Comparison of ENCODE assay signal across 30 cellular contexts in the genomic region with DNA sequence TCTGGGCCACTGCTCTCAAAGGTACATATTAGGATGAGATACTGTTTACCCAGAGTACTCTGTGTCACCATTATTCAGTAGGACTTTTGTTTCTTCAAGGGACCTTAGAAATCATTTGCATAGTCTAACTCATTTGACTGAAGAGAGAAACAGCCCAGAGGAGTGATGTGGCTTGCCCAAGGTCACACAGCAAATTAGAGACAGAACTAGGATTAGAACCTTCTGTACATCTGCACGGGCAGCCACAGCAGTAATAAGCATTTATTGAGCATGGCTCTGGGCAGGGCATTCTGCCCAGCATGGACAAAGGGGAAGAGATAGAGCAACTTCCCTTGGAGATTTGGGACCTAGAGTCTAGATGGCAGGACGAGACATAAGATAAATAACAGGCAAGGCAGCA. TPM values are rescaled to one million over a fixed set of nuclear protein-coding genes. Genes with fewer than 3 reads are reported as not detected.
DNase-seq lines count a peak whose midpoint lies in the region; ATAC-seq lines count a peak whose summit lies in the region.
"Had no signal": no experiment of that assay in that cellular context is flagged by ENCODE, and none has a peak within 500 bp of the region (broad histone marks: within the 10 kb centered on the region; RNA-seq: fewer than 3 reads in every experiment).

No MANE protein-coding gene starts in this region.

- H3K27ac Mint-ChIP-seq in stimulated activated naive CD8-positive, alpha-beta T cell treated with anti-CD3 and anti-CD28 coated beads, Interleukin-15, Interleukin-2, amounts not matched to agents 100 ng/mL and 50 ng/mL, for 24 hours = peak overlapping the region; percentile 61
- H3K27ac Mint-ChIP-seq: activated naive CD4-positive, alpha-beta T cell treated with anti-CD3 and anti-CD28 coated beads, Interleukin-2, amount 50 U/mL, for 24 hours had no signal

- DNase-seq in stimulated activated naive CD8-positive, alpha-beta T cell treated with anti-CD3 and anti-CD28 coated beads, Interleukin-15, Interleukin-2, amounts not matched to agents 100 U/mL and 50 U/mL, for 24 hours = no peak
- DNase-seq in adipocyte (ENCODE audit: low read depth) = no peak
- DNase-seq in mesendoderm = no peak
- DNase-seq in sciatic nerve (ENCODE audit: low spot score) = no peak
- DNase-seq in NCI-H345 treated with DMSO at 0.1 percent for 48 hours (lab: John Stamatoyannopoulos, UW; ENCODE audit: unreplicated experiment) = no peak
- DNase-seq: ACHN; activated CD4-positive, alpha-beta T cell treated with anti-CD3 and anti-CD28 coated beads for 4 hours; aorta; BE2C; caudate nucleus; cortex of kidney; esophagus squamous epithelium; GF-D8; immature natural killer cell; KG1; MM.1S; NCI-H446; NCI-H774; trophoblast cell had no signal

- H3K4ac ChIP-seq in mesendoderm (ENCODE audit: low read depth, low read length) = no peak overlapping the region

- H3K36me3 Mint-ChIP-seq in stimulated activated naive CD8-positive, alpha-beta T cell treated with anti-CD3 and anti-CD28 coated beads, Interleukin-15, Interleukin-2, amounts not matched to agents 100 ng/mL and 50 ng/mL, for 24 hours (ENCODE audit: low read depth) = peaks cover 26% of the 10 kb centered on the region

- no peaks in the 10 kb centered on the region for H3K9me3 Mint-ChIP-seq in stimulated activated naive CD8-positive, alpha-beta T cell treated with anti-CD3 and anti-CD28 coated beads, Interleukin-15, Interleukin-2, amounts not matched to agents 100 ng/mL and 50 ng/mL, for 24 hours
- H3K9me3 Mint-ChIP-seq: activated naive CD4-positive, alpha-beta T cell treated with anti-CD3 and anti-CD28 coated beads, Interleukin-2, amount 50 U/mL, for 24 hours; immature natural killer cell; naive thymus-derived CD4-positive, alpha-beta T cell had no signal

- H3K18ac ChIP-seq in mesendoderm (ENCODE audit: low read length) = no peak overlapping the region

- no peak overlapping the region for H3K4me2 ChIP-seq in mesendoderm (ENCODE audit: low read length)
- H3K4me2 ChIP-seq: hepatocyte had no signal

- WGBS in mesendoderm (ENCODE audit: extremely low coverage, insufficient coverage, low lambda C conversion rate) = no CpG with 5 or more reads among the region's 2 CpGs

- no peak for ATAC-seq in stimulated activated naive CD8-positive, alpha-beta T cell treated with anti-CD3 and anti-CD28 coated beads, Interleukin-15, Interleukin-2, amounts not matched to agents 100 U/mL and 50 U/mL, for 24 hours
- ATAC-seq in sciatic nerve = no peak
- no peak for ATAC-seq in HG03565 (IDR thresholded peaks at IDR 0.05; ENCODE audit: unreplicated experiment)
- no peak for ATAC-seq in activated CD4-positive, CD25-positive, alpha-beta regulatory T cell treated with anti-CD3 and anti-CD28 coated beads, Interleukin-2, amount 50 U/mL, for 24 hours
- ATAC-seq: HCT116; left lobe of liver; naive thymus-derived CD4-positive, alpha-beta T cell had no signal

- peak overlapping the region; percentile 50 for H3K9ac ChIP-seq in adipocyte (ENCODE audit: low read length)
- H3K9ac ChIP-seq in mesendoderm (ENCODE audit: low read length) = no peak overlapping the region

- peaks cover 5% of the 10 kb centered on the region for H3K4me1 Mint-ChIP-seq in stimulated activated naive CD8-positive, alpha-beta T cell treated with anti-CD3 and anti-CD28 coated beads, Interleukin-15, Interleukin-2, amounts not matched to agents 100 ng/mL and 50 ng/mL, for 24 hours (ENCODE audit: low read depth)
- H3K4me1 Mint-ChIP-seq: activated naive CD4-positive, alpha-beta T cell treated with anti-CD3 and anti-CD28 coated beads, Interleukin-2, amount 50 U/mL, for 24 hours; immature natural killer cell had no signal

- H3K27ac ChIP-seq in mesendoderm (ENCODE audit: low read depth, low read length) = no peak overlapping the region
- H3K27ac ChIP-seq: esophagus squamous epithelium, hepatocyte, skin epidermis had no signal

- peak overlapping the region; percentile 66 for H2BK5ac ChIP-seq in mesendoderm (ENCODE audit: low read length)

- no peak overlapping the region for H3K23ac ChIP-seq in mesendoderm (ENCODE audit: low read length)

- no peak overlapping the region for H3K4me3 Mint-ChIP-seq in stimulated activated naive CD8-positive, alpha-beta T cell treated with anti-CD3 and anti-CD28 coated beads, Interleukin-15, Interleukin-2, amounts not matched to agents 100 ng/mL and 50 ng/mL, for 24 hours
- H3K4me3 Mint-ChIP-seq: activated naive CD4-positive, alpha-beta T cell treated with anti-CD3 and anti-CD28 coated beads, Interleukin-2, amount 50 U/mL, for 24 hours; immature natural killer cell; naive thymus-derived CD4-positive, alpha-beta T cell had no signal

- no peaks in the 10 kb centered on the region for H3K79me2 ChIP-seq in mesendoderm (ENCODE audit: control insufficient read depth, insufficient read depth, low read length)
- H3K79me2 ChIP-seq: hepatocyte had no signal

- intact Hi-C loops in sciatic nerve (cut with DNase I) = no loop called here

- H3K4me1 ChIP-seq in adipocyte (ENCODE audit: control insufficient read depth, insufficient read depth, low read length) = peaks cover 62% of the 10 kb centered on the region
- H3K4me1 ChIP-seq in mesendoderm (ENCODE audit: control insufficient read depth, low read depth, low read length) = peaks cover 8% of the 10 kb centered on the region
- H3K4me1 ChIP-seq: BE2C, esophagus squamous epithelium had no signal

- H3K27me3 Mint-ChIP-seq in stimulated activated naive CD8-positive, alpha-beta T cell treated with anti-CD3 and anti-CD28 coated beads, Interleukin-15, Interleukin-2, amounts not matched to agents 100 ng/mL and 50 ng/mL, for 24 hours = no peaks in the 10 kb centered on the region
- H3K27me3 Mint-ChIP-seq: activated naive CD4-positive, alpha-beta T cell treated with anti-CD3 and anti-CD28 coated beads, Interleukin-2, amount 50 U/mL, for 24 hours; naive thymus-derived CD4-positive, alpha-beta T cell had no signal

- no peak overlapping the region for H4K8ac ChIP-seq in mesendoderm (ENCODE audit: low read depth, low read length)

- H3K79me1 ChIP-seq in mesendoderm (ENCODE audit: low read length) = no peaks in the 10 kb centered on the region

- H2BK15ac ChIP-seq in mesendoderm (replicated peaks; ENCODE audit: low read depth) = no peak overlapping the region

- H2AK5ac ChIP-seq in mesendoderm (ENCODE audit: low read length) = no peak overlapping the region

- H3K56ac ChIP-seq in mesendoderm (ENCODE audit: low read length) = peak overlapping the region; percentile 83

- no peaks in the 10 kb centered on the region for H3K9me3 ChIP-seq in adipocyte (ENCODE audit: control insufficient read depth, low read length)
- H3K9me3 ChIP-seq: BE2C, esophagus squamous epithelium had no signal

- H2BK120ac ChIP-seq in mesendoderm (ENCODE audit: low read depth, low read length) = no peak overlapping the region

- no peak overlapping the region for H3K4me3 ChIP-seq in adipocyte (ENCODE audit: low read length)
- no peak overlapping the region for H3K4me3 ChIP-seq in mesendoderm (ENCODE audit: low read length)
- H3K4me3 ChIP-seq: esophagus squamous epithelium, hepatocyte, skin epidermis had no signal

- H3K36me3 ChIP-seq in adipocyte (ENCODE audit: control insufficient read depth, insufficient read depth, low read length, severe bottlenecking) (peaks cover 30% of the 10 kb centered on the region), mesendoderm (ENCODE audit: control insufficient read depth, insufficient read depth, low read length) (peaks cover 5% of the 10 kb centered on the region)

- H3K27me3 ChIP-seq in adipocyte (replicated peaks; ENCODE audit: control insufficient read depth, insufficient read depth, low read length) (no peaks in the 10 kb centered on the region), mesendoderm (ENCODE audit: insufficient read depth, low read length, poor library complexity) (no peaks in the 10 kb centered on the region)
- H3K27me3 ChIP-seq: BE2C, esophagus squamous epithelium, hepatocyte had no signal

- peak overlapping the region; percentile 8 for H4K5ac ChIP-seq in mesendoderm (ENCODE audit: low read length)

RNA-seq across cellular contexts. Expression of gene NHLH1, which starts 5.7 kb away (rescaled TPM):
- 0.31 TPM for polyA plus RNA-seq in mesendoderm (2013, experiment 1 of 2)
- polyA plus RNA-seq in mesendoderm (2013, experiment 2 of 2) = 0.25 TPM
- total RNA-seq in sciatic nerve = not detected
- total RNA-seq: SK-MEL-5 had no signal
- polyA plus RNA-seq: aorta; hepatocyte; immature natural killer cell; naive thymus-derived CD4-positive, alpha-beta T cell had no signal

RNA-seq across cellular contexts. Expression of gene NCSTN, which starts 18.0 kb away (rescaled TPM):
- polyA plus RNA-seq in mesendoderm (2013, experiment 1 of 2) = 57.0 TPM
- 53.7 TPM for polyA plus RNA-seq in mesendoderm (2013, experiment 2 of 2)
- 64.7 TPM for total RNA-seq in sciatic nerve

RNA-seq across cellular contexts. Expression of gene COPA, which starts 18.1 kb away (rescaled TPM):
- polyA plus RNA-seq in mesendoderm (2013, experiment 1 of 2) = 75.5 TPM
- 77.1 TPM for polyA plus RNA-seq in mesendoderm (2013, experiment 2 of 2)
- 147 TPM for total RNA-seq in sciatic nerve

RNA-seq across cellular contexts. Expression of gene VANGL2, which starts 39.2 kb away (rescaled TPM):
- 36.5 TPM for polyA plus RNA-seq in mesendoderm (2013, experiment 1 of 2)
- polyA plus RNA-seq in mesendoderm (2013, experiment 2 of 2) = 35.7 TPM
- 7.1 TPM for total RNA-seq in sciatic nerve
- total RNA-seq: T-helper 1 cell treated with Interleukin-12 subunit alpha and Interleukin-12 subunit beta and Interleukin-4 antibody, amounts not matched to agents 30 ng/mL and 1 ng/mL, for 36 hours had no signal
- polyA plus RNA-seq: immature natural killer cell; naive thymus-derived CD4-positive, alpha-beta T cell had no signal
